In the genomic region with DNA sequence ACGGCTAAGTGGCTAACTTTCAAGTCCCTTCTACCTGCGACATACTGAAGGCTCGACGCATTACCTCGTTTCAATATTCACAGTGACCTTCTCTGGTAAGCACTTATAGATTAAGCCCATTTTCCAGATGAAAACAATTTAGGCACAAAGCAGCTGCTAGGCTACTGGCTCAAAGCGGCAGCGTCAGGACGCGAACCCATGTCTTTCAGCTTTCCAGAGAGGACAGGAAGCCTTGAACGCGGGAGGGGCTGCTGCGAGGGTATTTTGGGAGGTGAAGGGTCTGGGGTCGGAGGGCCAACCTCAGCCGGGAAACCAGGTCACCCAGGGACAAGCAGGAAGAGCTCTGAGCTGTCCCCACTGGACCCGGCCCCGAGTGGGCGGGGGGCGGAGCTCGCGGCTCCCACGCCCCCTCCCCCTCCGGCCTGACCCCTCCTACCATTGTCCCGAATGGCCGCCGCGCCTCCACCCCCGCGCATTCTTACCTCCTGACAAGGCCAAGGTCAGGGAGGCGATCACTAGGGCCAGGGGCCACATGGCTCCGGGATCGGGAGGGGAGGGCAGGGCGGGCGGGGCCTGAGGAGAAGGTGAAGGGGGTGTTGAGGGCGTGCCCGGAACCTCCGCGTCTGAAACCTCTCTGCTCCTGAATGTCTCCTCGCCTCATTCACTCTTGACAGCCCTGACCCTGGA, we compare ENCODE assay signal across 9 cellular contexts. TPM values are rescaled to one million over a fixed set of nuclear protein-coding genes. Genes with fewer than 3 reads are reported as not detected.
DNase-seq lines count a peak whose midpoint lies in the region; ATAC-seq and TF ChIP-seq lines count a peak whose summit lies in the region.
"Had no signal": no experiment of that assay in that cellular context is flagged by ENCODE, and none has a peak within 500 bp of the region (broad histone marks: within the 10 kb centered on the region; RNA-seq: fewer than 3 reads in every experiment).

Gene KLK13, minus strand, starts transcription at position 559 of the 687 bp plus-strand sequence. Its CDS starts 25 bp downstream, at position 534.

- no peaks in the 10 kb centered on the region for H3K79me2 ChIP-seq in osteoblast (ENCODE audit: insufficient read depth, low read length)

- intact Hi-C loops in left ventricle myocardium inferior (cut with micrococcal nuclease), result no loop called here

- no peak for ATAC-seq in HG03521 (IDR thresholded peaks at IDR 0.05; ENCODE audit: unreplicated experiment)
- no peak for ATAC-seq in GM19452 (IDR thresholded peaks at IDR 0.05; ENCODE audit: unreplicated experiment)

- peak; percentile 22 for DNase-seq in COLO829 (ENCODE audit: low spot score)
- peak; percentile 68 for DNase-seq in RWPE1 (ENCODE audit: low spot score)
- peak; percentile 34 for DNase-seq in left ventricle myocardium inferior
- DNase-seq in osteoblast (ENCODE audit: insufficient read length, low spot score, missing footprints), result peak; percentile 46
- no peak for DNase-seq in nucleus accumbens (lab: John Stamatoyannopoulos, UW)
- DNase-seq in activated CD4-positive, alpha-beta T cell treated with anti-CD3 and anti-CD28 coated beads, Interleukin-2, amount 50 U/mL, for 4 hours, result no peak
- DNase-seq: GDM1 had no signal

- POLR2A ChIA-PET in RWPE1 (lab: Yijun Ruan, JAX; ENCODE audit: low non-redundant PET), result no interaction called here

- no peaks in the 10 kb centered on the region for H3K36me3 ChIP-seq in left ventricle myocardium inferior
- no peaks in the 10 kb centered on the region for H3K36me3 ChIP-seq in osteoblast (ENCODE audit: insufficient read depth, low read length)

- H3K27ac ChIP-seq in RWPE1, result no peak within 1 kb of the TSS
- peak within 1 kb of the TSS; percentile 1 for H3K27ac ChIP-seq in left ventricle myocardium inferior (replicated peaks)
- no peak within 1 kb of the TSS for H3K27ac ChIP-seq in osteoblast (ENCODE audit: low read depth, low read length)

- no peaks in the 10 kb centered on the region for H4K20me1 ChIP-seq in osteoblast (ENCODE audit: insufficient read depth, low read length)

- H3K9me3 ChIP-seq in left ventricle myocardium inferior (replicated peaks) (no peaks in the 10 kb centered on the region), osteoblast (ENCODE audit: low read depth, low read length) (no peaks in the 10 kb centered on the region)

- H3K4me3 ChIP-seq in left ventricle myocardium inferior (peak within 1 kb of the TSS; percentile 58), osteoblast (ENCODE audit: insufficient read depth, low read length) (peak within 1 kb of the TSS; percentile 33)

- H3K27me3 ChIP-seq in left ventricle myocardium inferior (ENCODE audit: low read depth) (peaks cover 63% of the 10 kb centered on the region), osteoblast (ENCODE audit: insufficient read depth, low read length) (no peaks in the 10 kb centered on the region)

- CTCF ChIA-PET in RWPE1 (lab: Yijun Ruan, JAX), result interaction anchor here (0.6 to 0.7 kb wide), 2 partner anchors 30 to 33 kb away, joined by 4 read pairs; no protein-coding TSS in a partner anchor

- no peak within 1 kb of the TSS for H2AFZ ChIP-seq in osteoblast (ENCODE audit: low read length)

- TF ChIP-seq CTCF in RWPE1 (conservative IDR thresholded peaks at IDR 0.05; ENCODE audit: low read depth) (no peak), left ventricle myocardium inferior (IDR thresholded peaks at IDR 0.05; ENCODE audit: borderline replicate concordance) (no peak), osteoblast (IDR thresholded peaks at IDR 0.05; ENCODE audit: extremely low read depth, low read depth, low read length) (no peak)

- H3K4me1 ChIP-seq in left ventricle myocardium inferior (peaks cover 14% of the 10 kb centered on the region), osteoblast (ENCODE audit: insufficient read depth, low read length) (no peaks in the 10 kb centered on the region)

- no peak within 1 kb of the TSS for H3K4me2 ChIP-seq in osteoblast (ENCODE audit: insufficient read depth, low read length)

RNA-seq across cellular contexts. Expression of gene KLK13, which starts in this region (rescaled TPM):
- total RNA-seq in left ventricle myocardium inferior (not detected), osteoblast (not detected in 2 replicates)

Comparison
In these comparisons a context has a peak if more than half of its experiments do, and no peak if none do; other contexts are left out.
1. Peak in DNase-seq, H3K4me3 ChIP-seq and H3K27ac ChIP-seq in left ventricle myocardium inferior; RNA of the gene not detected or under 1 TPM.
2. Peak in DNase-seq and H3K4me3 ChIP-seq in osteoblast; RNA of the gene not detected or under 1 TPM.
3. DNase-seq: peak in COLO829 (single experiment) and RWPE1 (single experiment); none in nucleus accumbens (0 of 56) and activated CD4-positive, alpha-beta T cell treated with anti-CD3 and anti-CD28 coated beads, Interleukin-2, amount 50 U/mL, for 4 hours (0 of 2).